8 cellular contexts compared by ENCODE assay signal in the genomic region with DNA sequence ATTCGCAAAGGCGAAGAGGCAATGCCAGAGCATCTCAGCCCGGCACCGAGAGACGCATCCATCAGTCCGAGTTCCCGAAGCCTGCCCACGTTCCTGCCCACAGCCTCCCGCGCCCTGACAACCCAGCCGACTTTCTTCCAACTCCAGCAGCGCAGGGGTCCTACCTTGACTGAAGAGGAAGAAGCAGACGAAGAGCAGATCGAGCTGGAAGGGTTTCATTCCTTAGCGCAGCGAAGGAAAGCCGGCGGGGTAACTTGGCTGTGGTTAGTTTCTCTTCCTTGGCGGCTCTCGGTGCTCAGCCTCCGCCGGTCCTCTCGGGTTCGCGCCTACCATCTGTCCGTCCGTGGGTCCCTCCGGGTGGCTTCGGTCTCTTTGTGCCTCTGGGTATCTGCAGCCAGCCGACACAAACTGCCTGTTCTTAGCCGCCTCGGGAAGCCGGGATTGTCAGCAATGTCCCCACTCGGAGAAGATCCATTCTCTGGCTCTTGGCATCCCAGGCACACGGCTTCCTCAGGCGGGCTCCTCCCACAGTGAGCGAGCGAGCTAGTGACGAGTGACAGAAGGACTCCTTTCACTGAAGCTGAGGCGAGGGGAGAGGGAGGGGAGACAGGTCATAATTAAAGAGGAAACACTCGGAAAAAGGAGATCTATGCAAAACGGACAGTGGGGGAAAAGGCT. TPM values are rescaled to one million over a fixed set of nuclear protein-coding genes. Genes with fewer than 3 reads are reported as not detected.
DNase-seq lines count a peak whose midpoint lies in the region; ATAC-seq, FAIRE-seq and TF ChIP-seq lines count a peak whose summit lies in the region.

Gene KIRREL3, minus strand, starts transcription at position 480 of the 678 bp plus-strand sequence.

- H3F3A ChIP-seq in neural cell (ENCODE audit: insufficient read depth, low read length, poor library complexity, severe bottlenecking), result no peaks in the 10 kb centered on the region

- H2AFZ ChIP-seq in neural cell (ENCODE audit: low read depth, low read length), result peak within 1 kb of the TSS; percentile 36

- peaks cover 19% of the 10 kb centered on the region for H3K27me3 ChIP-seq in neural cell (ENCODE audit: insufficient read depth, low read depth, low read length)

- POLR2A ChIA-PET in GM10248 (lab: Yijun Ruan, JAX), result no interaction called here

- peak within 1 kb of the TSS; percentile 57 for H3K27ac ChIP-seq in neural cell (ENCODE audit: low read length)

- no peaks in the 10 kb centered on the region for H3K36me3 Mint-ChIP-seq in T-helper 17 cell (ENCODE audit: low read depth)

- peak within 1 kb of the TSS; percentile 68 for H3K4me3 ChIP-seq in epithelial cell of proximal tubule (ENCODE audit: low read depth, low read length)
- peak within 1 kb of the TSS; percentile 75 for H3K4me3 ChIP-seq in neural cell (ENCODE audit: low read length)

- peak within 1 kb of the TSS; percentile 73 for H3K9ac ChIP-seq in neural cell (ENCODE audit: low read length)

- no peaks in the 10 kb centered on the region for H3K9me3 ChIP-seq in neural cell (ENCODE audit: low read length)
- no peaks in the 10 kb centered on the region for H3K9me3 ChIP-seq in T-helper 17 cell (ENCODE audit: control insufficient read depth, low read length, poor library complexity, severe bottlenecking)

- H3K27me3 Mint-ChIP-seq in T-helper 17 cell, result peaks cover 18% of the 10 kb centered on the region

- peaks cover 3% of the 10 kb centered on the region for H3K79me2 ChIP-seq in neural cell (replicated peaks; ENCODE audit: insufficient read depth, low read length)

- DNase-seq in AG20443 (ENCODE audit: low spot score), result peak; percentile 75
- peak; percentile 5 for DNase-seq in NCI-H2171 (lab: John Stamatoyannopoulos, UW)
- no peak for DNase-seq in epithelial cell of proximal tubule (ENCODE audit: low read depth)
- DNase-seq in GM12892 (ENCODE audit: insufficient read length), result no peak
- no peak for DNase-seq in T-helper 17 cell
- no peak for DNase-seq in GM10248 (ENCODE audit: extremely low spot score)

- no peaks in the 10 kb centered on the region for H4K20me1 ChIP-seq in neural cell (ENCODE audit: insufficient read depth)

- ATAC-seq in T-helper 17 cell (no peak), HG03442 (IDR thresholded peaks at IDR 0.05; ENCODE audit: unreplicated experiment) (no peak)

- peak; percentile 54 for TF ChIP-seq RAD21 in neural cell (conservative IDR thresholded peaks at IDR 0.05)

- H3K27ac Mint-ChIP-seq in T-helper 17 cell, result no peak within 1 kb of the TSS

- no peaks in the 10 kb centered on the region for H3K36me3 ChIP-seq in neural cell (ENCODE audit: insufficient read depth, low read length)

- CTCF ChIA-PET in GM10248 (lab: Yijun Ruan, JAX), result interaction anchor here (1.5 kb wide), 1 partner anchor 10 kb away, joined by 5 read pairs; no protein-coding TSS in a partner anchor

- H3K4me1 Mint-ChIP-seq in T-helper 17 cell, result no peaks in the 10 kb centered on the region

- no peak for FAIRE-seq in GM12892 (lab: Jason Lieb, UNC)

- TF ChIP-seq EP300 in neural cell (conservative IDR thresholded peaks at IDR 0.05; ENCODE audit: poor library complexity, severe bottlenecking), result no peak

- H3K4me2 ChIP-seq in neural cell (ENCODE audit: low read length), result peak within 1 kb of the TSS; percentile 92

- H3K9me2 ChIP-seq in neural cell (ENCODE audit: insufficient read depth, low read length), result no peaks in the 10 kb centered on the region

- H3K4me3 Mint-ChIP-seq in T-helper 17 cell, result no peak within 1 kb of the TSS

- TF ChIP-seq CTCF in epithelial cell of proximal tubule (conservative IDR thresholded peaks at IDR 0.05; ENCODE audit: low read depth, low read length) (no peak), neural cell (IDR thresholded peaks at IDR 0.05; ENCODE audit: poor library complexity, severe bottlenecking) (no peak), GM10248 (IDR thresholded peaks at IDR 0.05; ENCODE audit: control extremely low read depth, extremely low read depth, low read depth, missing control alignments) (no peak)

- no peak for TF ChIP-seq POLR2A in GM12892 (IDR thresholded peaks at IDR 0.05; ENCODE audit: low read depth, low read length)

TF ChIP-seq in neural cell, 6 proteins besides CTCF, POLR2A, EP300 and RAD21:
- TF ChIP-seq POLR2AphosphoS5 (IDR thresholded peaks at IDR 0.05) (peak; percentile 25), EZH2 (IDR thresholded peaks at IDR 0.05; ENCODE audit: borderline replicate concordance, insufficient read depth, low read length, poor library complexity, severe bottlenecking) (no peak), TAF1 (IDR thresholded peaks at IDR 0.05; ENCODE audit: low read depth) (peak; percentile 65), MXI1 (conservative IDR thresholded peaks at IDR 0.05; ENCODE audit: poor library complexity, severe bottlenecking) (peak; percentile 41), SMC3 (conservative IDR thresholded peaks at IDR 0.05; ENCODE audit: poor library complexity) (peak; percentile 51), REST (IDR thresholded peaks at IDR 0.05; ENCODE audit: borderline replicate concordance) (peak; percentile 65)

RNA-seq across cellular contexts. Expression of gene KIRREL3, which starts in this region (rescaled TPM):
- total RNA-seq in epithelial cell of proximal tubule (3.8 and 5.1 TPM in 2 replicates), T-helper 17 cell (not detected)
- 23.8 and 29.0 TPM in 2 replicates for polyA plus RNA-seq in neural cell
- polyA minus RNA-seq in neural cell, result 38.9 and 45.5 TPM in 2 replicates
- not detected for polyA plus RNA-seq in GM12892 (2012; ENCODE audit: missing spikeins)

Comparison
In these comparisons a context has a peak if more than half of its experiments do, and no peak if none do; other contexts are left out.
1. DNase-seq: peak in AG20443 (single experiment) and NCI-H2171 (single experiment); none in epithelial cell of proximal tubule (single experiment), GM12892 (single experiment), T-helper 17 cell (0 of 3) and GM10248 (single experiment).